12 cellular contexts compared by ENCODE assay signal in genomic region chr12:6981152-6982052, GRCh38. TPM values are rescaled to one million over a fixed set of nuclear protein-coding genes. Genes with fewer than 3 reads are reported as not detected.
DNase-seq lines count a peak whose midpoint lies in the region; ATAC-seq and TF ChIP-seq lines count a peak whose summit lies in the region.
"Had no signal": no experiment of that assay in that cellular context is flagged by ENCODE, and none has a peak within 500 bp of the region (broad histone marks: within the 10 kb centered on the region; RNA-seq: fewer than 3 reads in every experiment).

No MANE protein-coding gene starts in this region.

- H3K4me1 Mint-ChIP-seq in IgD-negative memory B cell (peaks cover 0 to 1% (median 0%) of the 10 kb centered on the region in 3 donors), neural crest cell (peaks cover 3% of the 10 kb centered on the region), osteocyte (ENCODE audit: unreplicated experiment) (no peaks in the 10 kb centered on the region)
- H3K4me1 Mint-ChIP-seq in effector memory CD8-positive, alpha-beta T cell (ENCODE audit: low read depth in 2 of 2) = peaks cover 0 to 3% of the 10 kb centered on the region in 2 donors

- no peak for ATAC-seq in effector memory CD8-positive, alpha-beta T cell (replicated peaks)
- ATAC-seq in HG02763 (IDR thresholded peaks at IDR 0.05; ENCODE audit: unreplicated experiment) = no peak
- ATAC-seq: SK-N-SH treated with all-trans-retinoic acid at 6 μM for 48 hours had no signal

- DNase-seq in effector memory CD8-positive, alpha-beta T cell = no peak
- DNase-seq in neural crest cell (ENCODE audit: low read depth, low spot score) (no peak), SK-N-DZ (ENCODE audit: low spot score) (no peak), osteocyte (ENCODE audit: extremely low spot score, unreplicated experiment) (no peak)
- DNase-seq: activated CD8-positive, alpha-beta memory T cell treated with anti-CD3 and anti-CD28 coated beads, Interleukin-2, amount 50 U/mL, for 4 hours; H7; midbrain; NCI-H146; testis had no signal

- H3K9me3 Mint-ChIP-seq in IgD-negative memory B cell (no peaks in the 10 kb centered on the region), neural crest cell (no peaks in the 10 kb centered on the region), osteocyte (ENCODE audit: unreplicated experiment) (no peaks in the 10 kb centered on the region)
- H3K9me3 Mint-ChIP-seq in effector memory CD8-positive, alpha-beta T cell = no peaks in the 10 kb centered on the region

- no peaks in the 10 kb centered on the region for H3K36me3 Mint-ChIP-seq in IgD-negative memory B cell
- peaks cover 54% of the 10 kb centered on the region for H3K36me3 Mint-ChIP-seq in effector memory CD8-positive, alpha-beta T cell (ENCODE audit: insufficient read depth)
- H3K36me3 Mint-ChIP-seq in neural crest cell (ENCODE audit: low read depth) = peaks cover 8% of the 10 kb centered on the region
- H3K36me3 Mint-ChIP-seq in osteocyte (ENCODE audit: unreplicated experiment) = peaks cover 30% of the 10 kb centered on the region

- H3K27ac Mint-ChIP-seq in IgD-negative memory B cell = peak overlapping the region in 2 of 3 donors; percentile 33 to 46
- peak overlapping the region; percentile 23 to 44 for H3K27ac Mint-ChIP-seq in effector memory CD8-positive, alpha-beta T cell
- H3K27ac Mint-ChIP-seq in neural crest cell (ENCODE audit: unreplicated experiment) = peak overlapping the region; percentile 68
- H3K27ac Mint-ChIP-seq in osteocyte (ENCODE audit: unreplicated experiment) = no peak overlapping the region

- no peaks in the 10 kb centered on the region for H3K27me3 Mint-ChIP-seq in IgD-negative memory B cell
- no peaks in the 10 kb centered on the region for H3K27me3 Mint-ChIP-seq in effector memory CD8-positive, alpha-beta T cell
- no peaks in the 10 kb centered on the region for H3K27me3 Mint-ChIP-seq in neural crest cell (ENCODE audit: low read depth)
- no peaks in the 10 kb centered on the region for H3K27me3 Mint-ChIP-seq in osteocyte (ENCODE audit: unreplicated experiment)

- no peak overlapping the region for H3K4me3 Mint-ChIP-seq in IgD-negative memory B cell
- no peak overlapping the region for H3K4me3 Mint-ChIP-seq in effector memory CD8-positive, alpha-beta T cell
- H3K4me3 Mint-ChIP-seq in neural crest cell = no peak overlapping the region
- no peak overlapping the region for H3K4me3 Mint-ChIP-seq in osteocyte (ENCODE audit: unreplicated experiment)

- TF ChIP-seq CTCF in neural crest cell (conservative IDR thresholded peaks at IDR 0.05) (no peak), osteocyte (IDR thresholded peaks at IDR 0.05) (no peak)

RNA-seq across cellular contexts. Expression of gene EMG1, which starts 10.7 kb away (rescaled TPM):
- 62.0 TPM for polyA plus RNA-seq in IgD-negative memory B cell
- total RNA-seq in neural crest cell (57.5 and 65.5 TPM in 2 replicates), osteocyte (29.5 and 29.8 TPM in 2 replicates)
- polyA plus RNA-seq in SK-N-DZ (2014; cell fraction: cytosol; rRNA removed) = 102 TPM in 2 replicates
- polyA plus RNA-seq in SK-N-DZ (2014; cell fraction: nucleus; rRNA removed) = 80.2 and 111 TPM in 2 replicates

RNA-seq across cellular contexts. Expression of gene PHB2, which starts 10.9 kb away (rescaled TPM):
- polyA plus RNA-seq in IgD-negative memory B cell = 123 TPM
- 330 and 335 TPM in 2 replicates for total RNA-seq in neural crest cell
- 713 and 811 TPM in 2 replicates for polyA plus RNA-seq in SK-N-DZ (2014; cell fraction: cytosol; rRNA removed)
- 771 and 835 TPM in 2 replicates for polyA plus RNA-seq in SK-N-DZ (2014; cell fraction: nucleus; rRNA removed)
- total RNA-seq in osteocyte = 202 and 205 TPM in 2 replicates

RNA-seq across cellular contexts. Expression of gene PTPN6, which starts 30.2 kb away (rescaled TPM):
- 1,038 TPM for polyA plus RNA-seq in IgD-negative memory B cell
- total RNA-seq in neural crest cell (0.73 and 1.1 TPM in 2 replicates), osteocyte (0.29 and 0.94 TPM in 2 replicates)
- polyA plus RNA-seq in SK-N-DZ (2014; cell fraction: cytosol; rRNA removed) = 0.48 and 0.64 TPM in 2 replicates
- polyA plus RNA-seq in SK-N-DZ (2014; cell fraction: nucleus; rRNA removed) = 1.1 and 1.3 TPM in 2 replicates

RNA-seq across cellular contexts. Expression of gene LPCAT3, which starts 36.9 kb away (rescaled TPM):
- polyA plus RNA-seq in IgD-negative memory B cell = 11.6 TPM
- 29.7 and 32.8 TPM in 2 replicates for total RNA-seq in neural crest cell
- 19.8 and 20.8 TPM in 2 replicates for polyA plus RNA-seq in SK-N-DZ (2014; cell fraction: cytosol; rRNA removed)
- polyA plus RNA-seq in SK-N-DZ (2014; cell fraction: nucleus; rRNA removed) = 21.6 and 23.2 TPM in 2 replicates
- 33.2 TPM in 2 replicates for total RNA-seq in osteocyte

RNA-seq across cellular contexts. Expression of gene C12orf57, which starts 37.6 kb away (rescaled TPM):
- polyA plus RNA-seq in IgD-negative memory B cell = 141 TPM
- total RNA-seq in neural crest cell (293 and 298 TPM in 2 replicates), osteocyte (287 and 309 TPM in 2 replicates)
- 890 and 1,059 TPM in 2 replicates for polyA plus RNA-seq in SK-N-DZ (2014; cell fraction: cytosol; rRNA removed)
- 478 and 558 TPM in 2 replicates for polyA plus RNA-seq in SK-N-DZ (2014; cell fraction: nucleus; rRNA removed)
